ENCODE assay signal across 23 cellular contexts in genomic region chr1:52474807-52475206, GRCh38.
DNase-seq lines count a peak whose midpoint lies in the region; ATAC-seq, FAIRE-seq and TF ChIP-seq lines count a peak whose summit lies in the region.
"Had no signal": no experiment of that assay in that cellular context is flagged by ENCODE, and none has a peak within 500 bp of the region (broad histone marks: within the 10 kb centered on the region; RNA-seq: fewer than 3 reads in every experiment).

No MANE protein-coding gene starts in this region.

- POLR2A ChIA-PET in HepG2 (lab: Yijun Ruan, JAX), result no interaction called here

- TF ChIP-seq EP300 in HepG2 (IDR thresholded peaks at IDR 0.05; ENCODE audit: low read depth in 2 of 2, low read length in 2 of 2) (no peak), HepG2 (CRISPR knock-in tag; IDR thresholded peaks at IDR 0.05; ENCODE audit: borderline replicate concordance) (no peak)

- intact Hi-C loops in HepG2 (cut with micrococcal nuclease; ENCODE audit: unreplicated experiment), result no loop called here

- H3K9me3 ChIP-seq in BLaER1 treated with 17β-estradiol and CSF1 and Interleukin-3, amounts not matched to agents 10 nM and 100 nM (replicated peaks in 1 of 11), result no peaks in the 10 kb centered on the region
- no peaks in the 10 kb centered on the region for H3K9me3 ChIP-seq in WERI-Rb-1 (ENCODE audit: severe bottlenecking)
- no peaks in the 10 kb centered on the region for H3K9me3 ChIP-seq in HepG2 (ENCODE audit: low read length)
- H3K9me3 ChIP-seq: SK-N-SH had no signal

- peaks cover 8 to 50% (median 38%) of the 10 kb centered on the region in 10 experiments for H3K4me1 ChIP-seq in BLaER1 treated with 17β-estradiol and CSF1 and Interleukin-3, amounts not matched to agents 10 nM and 100 nM
- peaks cover 39% of the 10 kb centered on the region for H3K4me1 ChIP-seq in HepG2 (ENCODE audit: insufficient read depth, low read length)

- TSS peak; percentile 28 for BruUV-seq in HepG2 (replicated peaks; lab: Mats Ljungman, UMichigan)

- H4K20me1 ChIP-seq in BLaER1 treated with 17β-estradiol and CSF1 and Interleukin-3, amounts not matched to agents 10 nM and 100 nM, result no peaks in the 10 kb centered on the region
- no peaks in the 10 kb centered on the region for H4K20me1 ChIP-seq in HepG2 (ENCODE audit: insufficient read depth, low read length)

- no peak overlapping the region for H3K27ac ChIP-seq in BLaER1 treated with 17β-estradiol and CSF1 and Interleukin-3, amounts not matched to agents 10 nM and 100 nM
- H3K27ac ChIP-seq in WERI-Rb-1, result peak overlapping the region; percentile 57
- H3K27ac ChIP-seq in HepG2 (ENCODE audit: extremely low read length, insufficient read depth, low read length), result no peak overlapping the region

- no peak for FAIRE-seq in HepG2 (lab: Jason Lieb, UNC)
- FAIRE-seq: GM12878, GM19239 had no signal

- TF ChIP-seq POLR2A in HepG2 (IDR thresholded peaks at IDR 0.05; ENCODE audit: insufficient read depth in 1 of 2, low read depth in 2 of 2, low read length in 2 of 2), result no peak

- peaks cover 46 to 99% (median 77%) of the 10 kb centered on the region in 11 experiments for H3K36me3 ChIP-seq in BLaER1 treated with 17β-estradiol and CSF1 and Interleukin-3, amounts not matched to agents 10 nM and 100 nM
- H3K36me3 ChIP-seq in WERI-Rb-1, result peaks cover 12% of the 10 kb centered on the region
- H3K36me3 ChIP-seq in HepG2 (replicated peaks in 1 of 2; ENCODE audit: control insufficient read depth in 1 of 2, insufficient read depth in 2 of 2, low read length in 2 of 2), result peaks cover 2 to 18% of the 10 kb centered on the region in 2 experiments

- H3K27me3 ChIP-seq in BLaER1 treated with 17β-estradiol and CSF1 and Interleukin-3, amounts not matched to agents 10 nM and 100 nM, result no peaks in the 10 kb centered on the region
- H3K27me3 ChIP-seq in WERI-Rb-1 (ENCODE audit: insufficient read depth, low read depth, severe bottlenecking) (no peaks in the 10 kb centered on the region), HepG2 (ENCODE audit: control insufficient read depth in 1 of 2, insufficient read depth in 2 of 2, low read length in 2 of 2) (no peaks in the 10 kb centered on the region)

- H2AFZ ChIP-seq in HepG2 (ENCODE audit: low read length), result no peak overlapping the region
- H2AFZ ChIP-seq: GM23338 had no signal

- DNase-seq in GM12865 (ENCODE audit: low read depth) (peak; percentile 12), WERI-Rb-1 (peak; percentile 24), HepG2 (ENCODE audit: low spot score) (no peak), NCI-H1417 (lab: John Stamatoyannopoulos, UW) (no peak), NOMO-1 (lab: John Stamatoyannopoulos, UW; ENCODE audit: unreplicated experiment in 2 of 2) (no peak)
- DNase-seq: CD4-positive, CD25-positive, alpha-beta regulatory T cell; COR-L47; DMS153; GF-D8; KBM-7; NCI-H1436 treated with DMSO at 0.1 percent for 48 hours; NCI-H2029 treated with DMSO at 0.1 percent for 48 hours; NCI-H2171; NCI-H526; NK-92 treated with Interleukin-12 subunit alpha and Interleukin-12 subunit beta, amount 100 ng/mL, for 24 hours; SHP77 treated with DMSO at 0.1 percent for 48 hours; SK-N-SH had no signal

- in situ Hi-C loops in HepG2 (cut with HindIII; ENCODE audit: extremely low pct_ligation_motif_present, low pct_unique_long_range_greater_than_20kb), result no loop called here

- peak overlapping the region in 8 of 11 experiments; percentile 14 to 60 (median 34); a peak in 13 of 22 replicates for H3K4me2 ChIP-seq in BLaER1 treated with 17β-estradiol and CSF1 and Interleukin-3, amounts not matched to agents 10 nM and 100 nM
- no peak overlapping the region for H3K4me2 ChIP-seq in HepG2 (ENCODE audit: low read depth, low read length)
- H3K4me2 ChIP-seq: GM23338, SK-N-SH had no signal

- no peaks in the 10 kb centered on the region for H3K79me2 ChIP-seq in HepG2 (ENCODE audit: insufficient read depth, low read length)

- TF ChIP-seq CTCF in GM12865 (IDR thresholded peaks at IDR 0.05; ENCODE audit: insufficient read depth, low read depth, low read length, missing control alignments) (no peak), WERI-Rb-1 (IDR thresholded peaks at IDR 0.05; ENCODE audit: low read depth, low read length) (no peak), HepG2 (CRISPR knock-in tag; IDR thresholded peaks at IDR 0.05) (no peak)

- ATAC-seq in HepG2, result no peak
- ATAC-seq in HG03139 (IDR thresholded peaks at IDR 0.05; ENCODE audit: unreplicated experiment), result no peak
- ATAC-seq: GM12878, GM23338, HCT116 had no signal

- H3K9ac ChIP-seq in BLaER1 treated with 17β-estradiol and CSF1 and Interleukin-3, amounts not matched to agents 10 nM and 100 nM, result no peak overlapping the region
- no peak overlapping the region for H3K9ac ChIP-seq in HepG2 (ENCODE audit: insufficient read depth, low read depth, low read length)
- H3K9ac ChIP-seq: SK-N-SH had no signal

- TF ChIP-seq RAD21 in HepG2 (CRISPR knock-in tag; IDR thresholded peaks at IDR 0.05), result no peak

- no peak overlapping the region for H3K4me3 ChIP-seq in BLaER1 treated with 17β-estradiol and CSF1 and Interleukin-3, amounts not matched to agents 10 nM and 100 nM
- H3K4me3 ChIP-seq in GM12865 (ENCODE audit: low read depth, low read length) (no peak overlapping the region), WERI-Rb-1 (ENCODE audit: low read depth, low read length) (peak overlapping the region; percentile 3; the same call in 1 of the 2 replicates), HepG2 (replicated peaks in 1 of 3; ENCODE audit: insufficient read depth in 1 of 3, low read depth in 2 of 3, low read length in 3 of 3) (no peak overlapping the region)
- H3K4me3 ChIP-seq: GM12878, GM23338 had no signal

- CTCF ChIA-PET in HepG2 (lab: Yijun Ruan, JAX; ENCODE audit: low intra/inter-chr PET ratio, low total read pairs), result no interaction called here

- 99% methylated on average over 4 of the region's 4 CpGs for WGBS in HepG2 (ENCODE audit: low lambda C conversion rate)

TF ChIP-seq in HepG2, 621 proteins besides CTCF, POLR2A, EP300 and RAD21:
- TF ChIP-seq RNF2 (conservative IDR thresholded peaks at IDR 0.05; ENCODE audit: low read depth) (no peak), CREM (IDR thresholded peaks at IDR 0.05) (no peak), CREM (CRISPR knock-in tag; IDR thresholded peaks at IDR 0.05) (no peak), ATAD3A (CRISPR knock-in tag; IDR thresholded peaks at IDR 0.05) (no peak), BRF2 (CRISPR knock-in tag; IDR thresholded peaks at IDR 0.05) (no peak), RCOR2 (CRISPR knock-in tag; IDR thresholded peaks at IDR 0.05) (no peak), ZBTB38 (CRISPR knock-in tag; IDR thresholded peaks at IDR 0.05) (no peak), CCDC6 (CRISPR knock-in tag; IDR thresholded peaks at IDR 0.05) (no peak), TFDP2 (CRISPR knock-in tag; IDR thresholded peaks at IDR 0.05) (no peak), GMEB2 (CRISPR knock-in tag; IDR thresholded peaks at IDR 0.05; ENCODE audit: low read depth) (no peak), ZNF501 (CRISPR knock-in tag; IDR thresholded peaks at IDR 0.05) (no peak), FOXO4 (CRISPR knock-in tag; conservative IDR thresholded peaks at IDR 0.05) (no peak), ZNF350 (CRISPR knock-in tag; IDR thresholded peaks at IDR 0.05; ENCODE audit: borderline replicate concordance, low read depth) (no peak)
TF ChIP-seq in HepG2: peak in this region for 0.

Comparison
In these comparisons a context has a peak if more than half of its experiments do, and no peak if none do; other contexts are left out.
1. DNase-seq: peak in GM12865 (single experiment) and WERI-Rb-1 (single experiment); none in HepG2 (single experiment), NCI-H1417 (0 of 3) and NOMO-1 (0 of 2).